10 cellular contexts compared by ENCODE assay signal in the genomic region with DNA sequence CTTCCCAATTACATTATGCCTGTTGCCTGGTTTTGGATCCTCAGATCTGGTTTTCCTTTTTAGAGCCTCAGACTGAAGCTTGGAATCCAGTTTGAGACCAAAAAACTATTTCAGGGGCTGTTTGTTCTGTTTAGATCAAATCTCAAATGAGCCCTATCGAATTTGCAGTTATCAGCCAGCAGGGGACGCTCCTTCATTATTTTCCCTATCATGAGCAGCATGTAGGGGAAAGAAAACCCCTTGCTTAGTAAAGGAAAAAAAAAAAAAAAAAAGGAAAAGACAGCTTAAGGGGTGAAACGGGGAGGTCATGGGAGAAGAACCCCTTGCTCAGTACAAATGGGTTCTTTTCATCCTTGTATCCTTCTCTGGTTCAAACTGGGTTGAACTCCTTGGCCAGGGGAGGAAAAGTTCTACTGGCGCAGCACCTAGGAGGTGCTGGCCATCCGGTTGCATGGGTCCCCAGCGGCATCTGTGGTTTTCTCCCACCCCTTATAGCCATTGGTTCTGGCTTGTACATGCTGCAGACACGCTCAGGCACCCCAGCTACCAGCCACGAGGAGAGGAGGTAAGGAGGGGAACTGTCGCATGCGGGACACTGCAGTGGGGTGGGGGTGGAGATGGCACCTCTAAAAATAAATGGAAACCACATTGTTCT.
A peak's percentile ranks its signal among the peaks of the same experiment; 100 is the strongest.
DNase-seq lines count a peak whose midpoint lies in the region; ATAC-seq, FAIRE-seq and TF ChIP-seq lines count a peak whose summit lies in the region.
"Had no signal": no experiment of that assay in that cellular context is flagged by ENCODE, and none has a peak within 500 bp of the region (broad histone marks: within the 10 kb centered on the region; RNA-seq: fewer than 3 reads in every experiment).

No MANE protein-coding gene starts in this region.

- no peak overlapping the region for H3K4me3 ChIP-seq in breast epithelium
- no peak overlapping the region for H3K4me3 ChIP-seq in NB4 (ENCODE audit: low read depth, low read length)
- no peak overlapping the region for H3K4me3 ChIP-seq in endodermal cell (ENCODE audit: low read length)
- no peak overlapping the region for H3K4me3 ChIP-seq in esophagus muscularis mucosa
- no peak overlapping the region for H3K4me3 ChIP-seq in pancreas

- no peak for TF ChIP-seq POLR2A in breast epithelium (IDR thresholded peaks at IDR 0.05)
- TF ChIP-seq POLR2A in NB4 (IDR thresholded peaks at IDR 0.05; ENCODE audit: extremely low read depth, insufficient read length): no peak
- TF ChIP-seq POLR2A in esophagus muscularis mucosa (IDR thresholded peaks at IDR 0.05; ENCODE audit: low read depth): no peak

- no peak for FAIRE-seq in pancreas (lab: Jason Lieb, UNC)

- no peaks in the 10 kb centered on the region for H3K9me3 ChIP-seq in breast epithelium
- H3K9me3 ChIP-seq in endodermal cell (ENCODE audit: control insufficient read depth, low read length): no peaks in the 10 kb centered on the region
- H3K9me3 ChIP-seq in esophagus muscularis mucosa: no peaks in the 10 kb centered on the region
- no peaks in the 10 kb centered on the region for H3K9me3 ChIP-seq in pancreas

- TF ChIP-seq CTCF in MCF 10A (IDR thresholded peaks at IDR 0.05; ENCODE audit: unreplicated experiment): peak; percentile 73
- no peak for TF ChIP-seq CTCF in breast epithelium (IDR thresholded peaks at IDR 0.05)
- peak; percentile 58 for TF ChIP-seq CTCF in NB4 (IDR thresholded peaks at IDR 0.05; ENCODE audit: low read depth, low read length)
- peak; percentile 81 for TF ChIP-seq CTCF in endodermal cell (conservative IDR thresholded peaks at IDR 0.05)
- TF ChIP-seq CTCF in type B pancreatic cell (conservative IDR thresholded peaks at IDR 0.05): peak; percentile 63
- TF ChIP-seq CTCF in esophagus muscularis mucosa (IDR thresholded peaks at IDR 0.05): no peak
- no peak for TF ChIP-seq CTCF in pancreas (IDR thresholded peaks at IDR 0.05)

- H3K4me1 Mint-ChIP-seq in MCF 10A (ENCODE audit: insufficient read depth, unreplicated experiment) (no peaks in the 10 kb centered on the region), endodermal cell (no peaks in the 10 kb centered on the region), type B pancreatic cell (ENCODE audit: unreplicated experiment) (no peaks in the 10 kb centered on the region)

- CTCF ChIA-PET in MCF 10A (lab: Yijun Ruan, JAX): interaction anchor here (0.6 to 1.2 kb wide), 7 partner anchors 9 to 1537 kb away, joined by 3 to 4 read pairs (median 3); no protein-coding TSS in a partner anchor

- H3K27ac Mint-ChIP-seq in MCF 10A (ENCODE audit: low read depth, unreplicated experiment): no peak overlapping the region
- no peak overlapping the region for H3K27ac Mint-ChIP-seq in endodermal cell
- H3K27ac Mint-ChIP-seq in type B pancreatic cell: no peak overlapping the region

- 0 to 69% methylated on average over 1 to 10 of the region's 10 CpGs for WGBS in endodermal cell (ENCODE audit: insufficient coverage in 1 of 2, insufficient read length in 1 of 2), 2 experiments
- WGBS in esophagus muscularis mucosa: 68% methylated on average over 10 of the region's 10 CpGs
- 67 to 74% methylated on average over 10 of the region's 10 CpGs for WGBS in pancreas, 2 donors

- no peak overlapping the region for H3K4me3 Mint-ChIP-seq in MCF 10A (ENCODE audit: unreplicated experiment)
- no peak overlapping the region for H3K4me3 Mint-ChIP-seq in endodermal cell
- no peak overlapping the region for H3K4me3 Mint-ChIP-seq in type B pancreatic cell

- no peak for TF ChIP-seq EP300 in esophagus muscularis mucosa (IDR thresholded peaks at IDR 0.05)

- no peaks in the 10 kb centered on the region for H3K4me1 ChIP-seq in breast epithelium
- H3K4me1 ChIP-seq in endodermal cell (ENCODE audit: control insufficient read depth, insufficient read depth, low read length): no peaks in the 10 kb centered on the region
- no peaks in the 10 kb centered on the region for H3K4me1 ChIP-seq in esophagus muscularis mucosa
- H3K4me1 ChIP-seq in pancreas: no peaks in the 10 kb centered on the region

- no peaks in the 10 kb centered on the region for H3K36me3 Mint-ChIP-seq in MCF 10A (ENCODE audit: insufficient read depth, unreplicated experiment)
- H3K36me3 Mint-ChIP-seq in endodermal cell (ENCODE audit: low read depth): no peaks in the 10 kb centered on the region
- H3K36me3 Mint-ChIP-seq in type B pancreatic cell: no peaks in the 10 kb centered on the region
- H3K36me3 Mint-ChIP-seq: activated naive CD4-positive, alpha-beta T cell treated with anti-CD3 and anti-CD28 coated beads, Interleukin-2, amount 50 U/mL, for 72 hours had no signal

- H3K36me3 ChIP-seq in breast epithelium (no peaks in the 10 kb centered on the region), endodermal cell (ENCODE audit: control insufficient read depth, insufficient read depth, low read length) (no peaks in the 10 kb centered on the region), esophagus muscularis mucosa (no peaks in the 10 kb centered on the region), pancreas (no peaks in the 10 kb centered on the region)

- BruUV-seq in MCF 10A (replicated peaks; lab: Mats Ljungman, UMichigan): no TSS peak

- ATAC-seq in pancreas: no peak
- ATAC-seq: activated naive CD4-positive, alpha-beta T cell treated with anti-CD3 and anti-CD28 coated beads, Interleukin-2, amount 50 U/mL, for 72 hours; sciatic nerve had no signal

- H3K27me3 ChIP-seq in breast epithelium (no peaks in the 10 kb centered on the region), endodermal cell (ENCODE audit: control insufficient read depth, insufficient read depth, low read length, poor library complexity, severe bottlenecking) (no peaks in the 10 kb centered on the region), esophagus muscularis mucosa (no peaks in the 10 kb centered on the region), pancreas (no peaks in the 10 kb centered on the region)

- H3K27ac ChIP-seq in breast epithelium: no peak overlapping the region
- no peak overlapping the region for H3K27ac ChIP-seq in endodermal cell (ENCODE audit: low read depth, low read length)
- H3K27ac ChIP-seq in esophagus muscularis mucosa (replicated peaks in 1 of 4): no peak overlapping the region
- H3K27ac ChIP-seq in pancreas: no peak overlapping the region

- H3K9me3 Mint-ChIP-seq in MCF 10A (ENCODE audit: unreplicated experiment): no peaks in the 10 kb centered on the region
- no peaks in the 10 kb centered on the region for H3K9me3 Mint-ChIP-seq in endodermal cell
- no peaks in the 10 kb centered on the region for H3K9me3 Mint-ChIP-seq in type B pancreatic cell

- H3K9ac ChIP-seq in endodermal cell (ENCODE audit: extremely low read depth, low read length, poor library complexity, severe bottlenecking): no peak overlapping the region

- H3K27me3 Mint-ChIP-seq in MCF 10A (ENCODE audit: insufficient read depth, unreplicated experiment) (peaks cover 51% of the 10 kb centered on the region), endodermal cell (ENCODE audit: insufficient read depth) (no peaks in the 10 kb centered on the region), type B pancreatic cell (no peaks in the 10 kb centered on the region)

- intact Hi-C loops in MCF 10A (cut with micrococcal nuclease): loop anchor here (1.0 to 10.0 kb wide), 4 partner anchors 113 to 1526 kb away; no protein-coding TSS in a partner anchor
- intact Hi-C loops in breast epithelium (cut with DNase I; ENCODE audit: low total_unique reads): no loop called here
- intact Hi-C loops in esophagus muscularis mucosa (cut with DNase I): no loop called here
- intact Hi-C loops in pancreas (cut with DNase I): no loop called here

- POLR2A ChIA-PET in MCF 10A (lab: Yijun Ruan, JAX): no interaction called here

- peak; percentile 61 for DNase-seq in MCF 10A (ENCODE audit: unreplicated experiment)
- DNase-seq in breast epithelium (ENCODE audit: low spot score in 2 of 2): no peak
- peak; percentile 40 for DNase-seq in NB4 (ENCODE audit: low read depth)
- DNase-seq in endodermal cell: peak; percentile 77
- no peak for DNase-seq in type B pancreatic cell (ENCODE audit: extremely low spot score, unreplicated experiment)
- no peak for DNase-seq in esophagus muscularis mucosa (ENCODE audit: extremely low spot score)
- no peak for DNase-seq in pancreas
- no peak for DNase-seq in medulla oblongata (ENCODE audit: extremely low spot score)

Comparison
In these comparisons a context has a peak if more than half of its experiments do, and no peak if none do; other contexts are left out.
1. DNase-seq: peak in MCF 10A (single experiment), NB4 (single experiment) and endodermal cell (single experiment); none in breast epithelium (0 of 2), type B pancreatic cell (single experiment), esophagus muscularis mucosa (single experiment), pancreas (0 of 6) and medulla oblongata (single experiment).
2. CTCF ChIP-seq: peak in MCF 10A (single experiment), NB4 (single experiment), endodermal cell (single experiment) and type B pancreatic cell (single experiment); none in breast epithelium (0 of 3), esophagus muscularis mucosa (0 of 3) and pancreas (0 of 4).